In the genomic region with DNA sequence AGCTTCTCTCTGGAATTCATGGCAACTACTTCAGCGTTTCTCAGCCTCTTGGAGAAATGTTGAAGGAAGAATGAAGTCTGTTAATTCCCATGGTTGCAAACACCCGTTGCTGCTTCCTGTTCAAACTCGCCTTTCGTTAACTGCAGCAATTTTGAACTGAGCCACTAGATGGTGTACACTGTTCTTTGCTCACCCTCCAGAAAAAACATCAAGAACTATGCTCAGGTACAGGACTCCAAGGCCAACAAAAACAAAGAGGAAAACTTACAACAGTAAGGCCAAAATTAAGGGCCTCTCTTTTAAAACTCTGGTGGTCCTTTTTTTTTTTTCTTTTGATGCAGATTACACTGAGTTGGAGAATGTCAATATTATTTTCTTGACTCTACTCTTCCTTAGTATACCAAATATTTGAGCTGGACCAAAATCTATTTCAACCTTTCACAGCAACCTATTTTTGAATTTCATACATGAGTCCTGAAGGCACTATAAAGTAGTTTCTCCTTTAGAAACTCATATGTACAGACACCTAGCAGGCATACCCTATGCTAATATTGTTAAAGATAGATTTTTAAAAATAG, we compare ENCODE assay signal across 9 cellular contexts. TPM values are rescaled to one million over a fixed set of nuclear protein-coding genes. Genes with fewer than 3 reads are reported as not detected.
DNase-seq lines count a peak whose midpoint lies in the region; ATAC-seq, FAIRE-seq and TF ChIP-seq lines count a peak whose summit lies in the region.
"Had no signal": no experiment of that assay in that cellular context is flagged by ENCODE, and none has a peak within 500 bp of the region (broad histone marks: within the 10 kb centered on the region; RNA-seq: fewer than 3 reads in every experiment).

No MANE protein-coding gene starts in this region.

- no peaks in the 10 kb centered on the region for H3K27me3 ChIP-seq in MM.1S (replicated peaks; ENCODE audit: insufficient read depth, low read length)
- H3K27me3 ChIP-seq in Panc1 (ENCODE audit: control insufficient read depth, insufficient read depth, low read length): no peaks in the 10 kb centered on the region
- H3K27me3 ChIP-seq in lung (ENCODE audit: control insufficient read depth, insufficient read depth): no peaks in the 10 kb centered on the region

- H3K9me2 ChIP-seq in MM.1S (replicated peaks; ENCODE audit: insufficient read depth, low read length): no peaks in the 10 kb centered on the region

- H3K4me2 ChIP-seq in MM.1S (ENCODE audit: low read depth, low read length): no peak overlapping the region

- H3K9ac ChIP-seq in MM.1S (ENCODE audit: low read length): no peak overlapping the region

- peak overlapping the region; percentile 19 for H2AFZ ChIP-seq in MM.1S (ENCODE audit: low read length)

- H3K79me2 ChIP-seq in MM.1S (ENCODE audit: low read length): no peaks in the 10 kb centered on the region

- in situ Hi-C loops in Panc1 (cut with HindIII; ENCODE audit: low pct_unique_long_range_greater_than_20kb, low sequenced_read_pairs): no loop called here

- H4K20me1 ChIP-seq in MM.1S (ENCODE audit: insufficient read depth, low read length): no peaks in the 10 kb centered on the region

- H3K27ac ChIP-seq in MM.1S (ENCODE audit: low read length): no peak overlapping the region
- peak overlapping the region; percentile 54 for H3K27ac ChIP-seq in Panc1 (ENCODE audit: low read length)
- H3K27ac ChIP-seq in lung (ENCODE audit: low read depth in 1 of 2, low read length in 1 of 2): no peak overlapping the region

- peak; percentile 88 for ATAC-seq in HG02571 (IDR thresholded peaks at IDR 0.05; ENCODE audit: unreplicated experiment)
- peak; percentile 90 for ATAC-seq in Panc1
- no peak for ATAC-seq in lung (ENCODE audit: insufficient read depth, low FRiP score)

- TF ChIP-seq POLR2A in GM12892 (IDR thresholded peaks at IDR 0.05; ENCODE audit: low read depth, low read length): no peak

- intact Hi-C loops in Panc1 (cut with micrococcal nuclease; ENCODE audit: unreplicated experiment): loop anchor here (10.0 kb wide), 1 partner anchor 490 kb away; no protein-coding TSS in a partner anchor

- TF ChIP-seq CTCF in MM.1S (IDR thresholded peaks at IDR 0.05; ENCODE audit: low read length): peak; percentile 79
- TF ChIP-seq CTCF in Panc1 (IDR thresholded peaks at IDR 0.05): peak; percentile 79
- TF ChIP-seq CTCF in lung (IDR thresholded peaks at IDR 0.05; ENCODE audit: control extremely low read depth, extremely low read depth): peak; percentile 6

- no peaks in the 10 kb centered on the region for H3F3A ChIP-seq in MM.1S (ENCODE audit: insufficient read depth, low read length)

- H3K9me3 ChIP-seq in MM.1S (replicated peaks; ENCODE audit: insufficient read depth, low read length): no peaks in the 10 kb centered on the region
- H3K9me3 ChIP-seq in Panc1 (ENCODE audit: control insufficient read depth, insufficient read depth, low read depth, low read length): no peaks in the 10 kb centered on the region
- H3K9me3 ChIP-seq in lung (ENCODE audit: control insufficient read depth in 2 of 2, insufficient read depth in 1 of 2, low read length in 1 of 2): no peaks in the 10 kb centered on the region

- no peaks in the 10 kb centered on the region for H3K4me1 ChIP-seq in MM.1S (ENCODE audit: low read length)
- no peaks in the 10 kb centered on the region for H3K4me1 ChIP-seq in Panc1 (ENCODE audit: control insufficient read depth, insufficient read depth, low read length)
- H3K4me1 ChIP-seq in lung (ENCODE audit: control insufficient read depth in 2 of 2, insufficient read depth in 2 of 2, low read length in 2 of 2): no peaks in the 10 kb centered on the region

- 0 to 1% methylated on average over 4 of the region's 4 CpGs for WGBS in lung, 2 donors

- POLR2A ChIA-PET in Panc1 (lab: Charles Lee): no interaction called here

- peak; percentile 93 for FAIRE-seq in GM12892 (lab: Jason Lieb, UNC)

- CTCF ChIA-PET in Panc1 (lab: Charles Lee): interaction anchor here (0.7 to 1.2 kb wide), 4 partner anchors 60 to 214 kb away, joined by 4 to 6 read pairs (median 4); no protein-coding TSS in a partner anchor

- H3K36me3 ChIP-seq in MM.1S (replicated peaks; ENCODE audit: insufficient read depth, low read length): no peaks in the 10 kb centered on the region
- H3K36me3 ChIP-seq in Panc1 (ENCODE audit: control insufficient read depth, insufficient read depth, low read length): no peaks in the 10 kb centered on the region
- no peaks in the 10 kb centered on the region for H3K36me3 ChIP-seq in lung (ENCODE audit: control insufficient read depth in 2 of 2, insufficient read depth in 2 of 2, low read length in 2 of 2)

- H3K4me3 ChIP-seq in MM.1S (ENCODE audit: low read length) (no peak overlapping the region), Panc1 (ENCODE audit: low read depth in 2 of 2, low read length in 2 of 2) (no peak overlapping the region), lung (no peak overlapping the region)

- no TSS peak for BruUV-seq in Panc1 (replicated peaks; lab: Mats Ljungman, UMichigan)

- peak; percentile 10 for DNase-seq in AG08396 (ENCODE audit: low spot score)
- DNase-seq in GM12892 (ENCODE audit: insufficient read length): peak; percentile 3
- peak; percentile 60 for DNase-seq in MM.1S
- peak; percentile 76 for DNase-seq in Panc1 (ENCODE audit: low read depth, low spot score)
- DNase-seq in dermis microvascular lymphatic vessel endothelial cell (ENCODE audit: low read depth in 2 of 2): peak; percentile 69 to 73
- peak; percentile 34 for DNase-seq in lung (ENCODE audit: low spot score)
- no peak for DNase-seq in activated CD8-positive, alpha-beta memory T cell treated with anti-CD3 and anti-CD28 coated beads, Interleukin-2, amount 50 U/mL, for 4 hours

RNA-seq across cellular contexts. Expression of a gene that starts 58.2 kb away (rescaled TPM):
- 1.1 TPM for polyA plus RNA-seq in GM12892 (2012; ENCODE audit: missing spikeins)
- 6.7 TPM for total RNA-seq in Panc1 (2021; ENCODE audit: unreplicated experiment)
- 18.5 TPM for polyA plus RNA-seq in Panc1 (2012; ENCODE audit: insufficient read length)
- total RNA-seq in dermis microvascular lymphatic vessel endothelial cell: 0.39 and 1.4 TPM in 2 replicates
- total RNA-seq in lung: 1 to 10 TPM in 1 of 2 donors, under 1 TPM in 1; 0.31 to 2.2 TPM
- polyA plus RNA-seq in lung: under 1 TPM; 0.16 to 0.21 TPM
- polyA plus RNA-seq: naive thymus-derived CD8-positive, alpha-beta T cell had no signal

Comparison
In these comparisons a context has a peak if more than half of its experiments do, and no peak if none do; other contexts are left out.
1. CTCF ChIP-seq: peak in every context shown above with its lines; median percentile 79 in MM.1S; 79 in Panc1; 6 in lung.